In the genomic region with DNA sequence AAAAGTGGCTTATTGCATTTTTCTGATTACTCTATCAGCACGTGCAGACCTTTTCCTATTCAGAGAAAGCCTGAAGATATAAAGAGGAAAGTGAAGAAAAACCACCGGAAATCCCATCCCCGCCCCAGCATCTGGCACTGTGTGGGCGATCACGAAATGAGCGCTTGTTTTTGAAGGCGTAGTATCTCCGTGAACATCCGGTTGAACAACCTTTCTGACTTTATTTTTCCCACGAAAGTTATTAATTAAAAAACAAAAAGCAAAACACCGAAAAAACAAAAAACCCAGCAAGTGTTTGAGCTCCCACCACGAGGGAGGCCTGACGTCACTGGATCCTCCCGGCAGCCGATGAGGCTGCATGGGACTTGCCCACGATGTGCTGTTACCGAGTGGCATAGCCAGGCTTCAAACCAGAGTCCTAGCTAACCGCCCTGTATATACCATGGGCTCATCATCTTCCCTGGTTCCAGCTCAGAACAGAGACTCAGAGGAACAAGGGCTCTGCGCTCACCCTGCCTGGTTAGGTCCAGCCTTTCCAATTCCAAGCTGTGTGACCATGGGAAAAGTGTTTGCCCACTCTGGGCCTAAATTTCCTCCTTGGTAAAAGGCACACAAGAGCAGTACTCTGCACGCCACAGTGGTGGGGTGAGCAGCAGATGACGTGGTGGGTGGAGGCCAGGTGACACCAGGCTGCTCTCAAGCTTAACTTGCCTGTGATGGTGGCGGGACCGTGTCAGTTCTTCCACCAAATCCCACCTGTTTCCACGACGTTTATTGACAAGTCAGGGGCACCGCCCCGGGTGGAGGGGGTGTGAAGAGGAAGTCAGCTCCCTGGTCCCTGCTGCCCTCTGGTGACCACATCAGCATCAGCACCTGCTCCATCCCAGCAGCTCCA, we compare ENCODE assay signal across 8 cellular contexts. TPM values are rescaled to one million over a fixed set of nuclear protein-coding genes. Genes with fewer than 3 reads are reported as not detected.
DNase-seq lines count a peak whose midpoint lies in the region; ATAC-seq and TF ChIP-seq lines count a peak whose summit lies in the region.

No MANE protein-coding gene starts in this region.

- peak overlapping the region in 1 of 2 donors; percentile 37 for H3K4me3 ChIP-seq in foreskin fibroblast (ENCODE audit: low read depth in 1 of 2, low read length in 2 of 2)

- H3K27ac ChIP-seq in RWPE1 = peak overlapping the region; percentile 14; the same call in 1 of the 2 replicates
- H3K27ac ChIP-seq in substantia nigra (ENCODE audit: low read depth, low read length, poor library complexity, severe bottlenecking) = no peak overlapping the region

- POLR2A ChIA-PET in RWPE1 (lab: Yijun Ruan, JAX; ENCODE audit: low non-redundant PET) = interaction anchor here (1.2 kb wide), 1 partner anchor 133 kb away, joined by 4 read pairs; no protein-coding TSS in a partner anchor

- TF ChIP-seq CTCF in RWPE1 (conservative IDR thresholded peaks at IDR 0.05; ENCODE audit: low read depth) = peak; percentile 84
- TF ChIP-seq CTCF in foreskin fibroblast (IDR thresholded peaks at IDR 0.05; ENCODE audit: low read depth, low read length) = peak; percentile 77

- DNase-seq in Caki2 (ENCODE audit: low read depth) = peak; percentile 33
- DNase-seq in HK-2 (ENCODE audit: unreplicated experiment) = peak; percentile 47
- peak; percentile 89 for DNase-seq in RWPE1 (ENCODE audit: low spot score)
- peak; percentile 73 for DNase-seq in activated effector memory CD4-positive, alpha-beta T cell treated with Interleukin-2 at 50 U/mL for 16 hours
- peak; percentile 65 to 87 for DNase-seq in foreskin fibroblast
- peak in 40 of 56 donors; percentile 3 to 68 (median 18) for DNase-seq in nucleus accumbens (lab: John Stamatoyannopoulos, UW)
- DNase-seq in substantia nigra (lab: John Stamatoyannopoulos, UW) = peak in 41 of 49 donors; percentile 4 to 69 (median 34)

- in situ Hi-C loops in Caki2 (cut with HindIII; ENCODE audit: low pct_unique_long_range_greater_than_20kb, low sequenced_read_pairs) = no loop called here

- CTCF ChIA-PET in RWPE1 (lab: Yijun Ruan, JAX) = interaction anchor here (0.6 to 2.5 kb wide), 17 partner anchors 13 to 421 kb away, joined by 3 to 40 read pairs (median 4); no protein-coding TSS in a partner anchor

- ATAC-seq in GM19468 (IDR thresholded peaks at IDR 0.05; ENCODE audit: extremely low read depth, unreplicated experiment) = peak; percentile 68

RNA-seq across cellular contexts. Expression of gene IL21R, which starts 34.3 kb away (rescaled TPM):
- total RNA-seq in Caki2 (2014; rRNA removed; shearing (Covaris generic); ENCODE audit: low replicate concordance) = 0.55 and 1.4 TPM in 2 replicates

RNA-seq across cellular contexts. Expression of gene IL4R, which starts 53.9 kb away (rescaled TPM):
- 14.9 and 26.0 TPM in 2 replicates for total RNA-seq in Caki2 (2014; rRNA removed; shearing (Covaris generic); ENCODE audit: low replicate concordance)

Comparison
In these comparisons a context has a peak if more than half of its experiments do, and no peak if none do; other contexts are left out.
1. DNase-seq: peak in every context shown above with its lines; median percentile 89 in RWPE1; 76 in foreskin fibroblast; 73 in activated effector memory CD4-positive, alpha-beta T cell treated with Interleukin-2 at 50 U/mL for 16 hours; 47 in HK-2; 34 in substantia nigra; 33 in Caki2; 18 in nucleus accumbens.